Comparison of ENCODE assay signal across 26 cellular contexts in genomic region chr1:3078421-3078820, GRCh38. TPM values are rescaled to one million over a fixed set of nuclear protein-coding genes. Genes with fewer than 3 reads are reported as not detected.
A peak's percentile ranks its signal among the peaks of the same experiment; 100 is the strongest.
DNase-seq lines count a peak whose midpoint lies in the region; ATAC-seq and TF ChIP-seq lines count a peak whose summit lies in the region.
"Had no signal": no experiment of that assay in that cellular context is flagged by ENCODE, and none has a peak within 500 bp of the region (broad histone marks: within the 10 kb centered on the region; RNA-seq: fewer than 3 reads in every experiment).

No MANE protein-coding gene starts in this region.

- H3K4me3 Mint-ChIP-seq in stimulated activated memory B cell treated with anti-CD40 and anti-IgM and Interleukin-4, amounts not matched to agents 10 μg/mL and 1 μg/mL and 100 μg/mL, for 72 hours: no peak overlapping the region
- H3K4me3 Mint-ChIP-seq: activated CD8-positive, alpha-beta memory T cell treated with anti-CD3 and anti-CD28 coated beads, Interleukin-2, amount 10 ng/mL, durations not matched to agents 7 days and 5 days; activated naive CD8-positive, alpha-beta T cell treated with anti-CD3 and anti-CD28 coated beads, Interleukin-2, amount 50 U/mL, for 24 hours; activated T-helper 17 cell treated with anti-CD3 and anti-CD28 coated beads, Interleukin-2, amount 50 U/mL, for 72 hours; CD4-positive, CD25-positive, alpha-beta regulatory T cell; T-helper 17 cell had no signal

- DNase-seq in caudate nucleus (lab: John Stamatoyannopoulos, UW) (peak in 34 of 61 donors; percentile 14 to 83 (median 43)), left lung (no peak), superior temporal gyrus (ENCODE audit: extremely low spot score) (peak; percentile 50), dedifferentiated amniotic fluid mesenchymal stem cell (ENCODE audit: extremely low spot score) (no peak), GM19240 (ENCODE audit: insufficient read length, low spot score) (no peak)
- DNase-seq: activated CD4-positive, alpha-beta T cell treated with anti-CD3 and anti-CD28 coated beads for 4 hours; activated CD8-positive, alpha-beta memory T cell treated with anti-CD3 and anti-CD28 coated beads, Interleukin-2, amount 10 ng/mL, durations not matched to agents 7 days and 5 days; activated naive CD8-positive, alpha-beta T cell treated with anti-CD3 and anti-CD28 coated beads, Interleukin-2, amount 50 U/mL, for 24 hours; CD4-positive, CD25-positive, alpha-beta regulatory T cell; NCI-H146; NCI-H2171; NCI-H524 treated with DMSO at 0.1 percent for 48 hours; retina; stimulated activated CD4-positive, alpha-beta T cell treated with anti-CD3 and anti-CD28 coated beads, Interleukin-4, amount 100 ng/mL, for 24 hours; T-helper 17 cell had no signal

- H3K27ac ChIP-seq in angular gyrus (ENCODE audit: low read depth, low read length): peak overlapping the region; percentile 80
- peak overlapping the region; percentile 88 for H3K27ac ChIP-seq in caudate nucleus (ENCODE audit: low read depth, low read length)
- peak overlapping the region in 1 of 2 donors; percentile 26 for H3K27ac ChIP-seq in left lung
- H3K27ac ChIP-seq: cardiac muscle cell, KMS-11, SK-N-MC, vagina had no signal

- intact Hi-C loops in left lung (cut with DNase I): loop anchor here in 1 of 2 donors (10.0 kb wide), 1 partner anchor 206 kb away; no protein-coding TSS in a partner anchor

- no peak for TF ChIP-seq CTCF in left lung (IDR thresholded peaks at IDR 0.05)

- peaks cover 0 to 2% of the 10 kb centered on the region in 2 donors for H3K4me1 ChIP-seq in left lung

- peak; percentile 33 for ATAC-seq in left lung
- ATAC-seq in stimulated activated memory B cell treated with anti-CD40 and anti-IgM and Interleukin-4, amounts not matched to agents 10 μg/mL and 1 μg/mL and 100 μg/mL, for 72 hours: no peak
- ATAC-seq: activated CD8-positive, alpha-beta memory T cell treated with anti-CD3 and anti-CD28 coated beads, Interleukin-2, amount 10 ng/mL, durations not matched to agents 7 days and 5 days; activated naive CD8-positive, alpha-beta T cell treated with anti-CD3 and anti-CD28 coated beads, Interleukin-2, amount 50 U/mL, for 24 hours; activated T-helper 17 cell treated with anti-CD3 and anti-CD28 coated beads, Interleukin-2, amount 50 U/mL, for 72 hours; HCT116; T-helper 17 cell had no signal

- no peak overlapping the region for H3K27ac Mint-ChIP-seq in stimulated activated memory B cell treated with anti-CD40 and anti-IgM and Interleukin-4, amounts not matched to agents 10 μg/mL and 1 μg/mL and 100 μg/mL, for 72 hours
- H3K27ac Mint-ChIP-seq: activated CD8-positive, alpha-beta memory T cell treated with anti-CD3 and anti-CD28 coated beads, Interleukin-2, amount 10 ng/mL, durations not matched to agents 7 days and 5 days; activated naive CD8-positive, alpha-beta T cell treated with anti-CD3 and anti-CD28 coated beads, Interleukin-2, amount 50 U/mL, for 24 hours; activated T-helper 17 cell treated with anti-CD3 and anti-CD28 coated beads, Interleukin-2, amount 50 U/mL, for 72 hours; CD4-positive, CD25-positive, alpha-beta regulatory T cell; T-helper 17 cell had no signal

- H3K36me3 Mint-ChIP-seq in stimulated activated memory B cell treated with anti-CD40 and anti-IgM and Interleukin-4, amounts not matched to agents 10 μg/mL and 1 μg/mL and 100 μg/mL, for 72 hours: no peaks in the 10 kb centered on the region
- H3K36me3 Mint-ChIP-seq: activated CD8-positive, alpha-beta memory T cell treated with anti-CD3 and anti-CD28 coated beads, Interleukin-2, amount 10 ng/mL, durations not matched to agents 7 days and 5 days; CD4-positive, CD25-positive, alpha-beta regulatory T cell had no signal

- no peaks in the 10 kb centered on the region for H3K9me3 Mint-ChIP-seq in stimulated activated memory B cell treated with anti-CD40 and anti-IgM and Interleukin-4, amounts not matched to agents 10 μg/mL and 1 μg/mL and 100 μg/mL, for 72 hours
- H3K9me3 Mint-ChIP-seq: activated naive CD8-positive, alpha-beta T cell treated with anti-CD3 and anti-CD28 coated beads, Interleukin-2, amount 50 U/mL, for 24 hours; activated T-helper 17 cell treated with anti-CD3 and anti-CD28 coated beads, Interleukin-2, amount 50 U/mL, for 72 hours had no signal

- H3K4me1 Mint-ChIP-seq in stimulated activated memory B cell treated with anti-CD40 and anti-IgM and Interleukin-4, amounts not matched to agents 10 μg/mL and 1 μg/mL and 100 μg/mL, for 72 hours: no peaks in the 10 kb centered on the region
- H3K4me1 Mint-ChIP-seq: activated CD8-positive, alpha-beta memory T cell treated with anti-CD3 and anti-CD28 coated beads, Interleukin-2, amount 10 ng/mL, durations not matched to agents 7 days and 5 days; activated naive CD8-positive, alpha-beta T cell treated with anti-CD3 and anti-CD28 coated beads, Interleukin-2, amount 50 U/mL, for 24 hours; activated T-helper 17 cell treated with anti-CD3 and anti-CD28 coated beads, Interleukin-2, amount 50 U/mL, for 72 hours; T-helper 17 cell had no signal

- peaks cover 3 to 98% of the 10 kb centered on the region in 2 donors for H3K27me3 ChIP-seq in left lung

- no peaks in the 10 kb centered on the region for H3K9me3 ChIP-seq in left lung
- H3K9me3 ChIP-seq: vagina had no signal

- no peaks in the 10 kb centered on the region for H3K36me3 ChIP-seq in left lung
- H3K36me3 ChIP-seq: cardiac muscle cell, vagina had no signal

- no peak overlapping the region for H3K4me3 ChIP-seq in left lung
- H3K4me3 ChIP-seq: cardiac muscle cell, lung, SK-N-MC, vagina had no signal

- peaks cover 53% of the 10 kb centered on the region for H3K27me3 Mint-ChIP-seq in stimulated activated memory B cell treated with anti-CD40 and anti-IgM and Interleukin-4, amounts not matched to agents 10 μg/mL and 1 μg/mL and 100 μg/mL, for 72 hours

RNA-seq across cellular contexts. Expression of gene PRDM16, which starts 9.4 kb away (rescaled TPM):
- total RNA-seq in left lung: 10 to 100 TPM; 14.9 to 18.0 TPM
- total RNA-seq: activated CD8-positive, alpha-beta memory T cell treated with anti-CD3 and anti-CD28 coated beads, Interleukin-2, amount 10 ng/mL, durations not matched to agents 7 days and 5 days; activated T-helper 17 cell treated with anti-CD3 and anti-CD28 coated beads, Interleukin-2, amount 50 U/mL, for 72 hours; HT1080; RPMI7951; T-helper 17 cell had no signal

RNA-seq across cellular contexts. Expression of gene ACTRT2, which starts 57.2 kb away (rescaled TPM):
- not detected for total RNA-seq in left lung
- total RNA-seq: activated CD8-positive, alpha-beta memory T cell treated with anti-CD3 and anti-CD28 coated beads, Interleukin-2, amount 10 ng/mL, durations not matched to agents 7 days and 5 days; activated T-helper 17 cell treated with anti-CD3 and anti-CD28 coated beads, Interleukin-2, amount 50 U/mL, for 72 hours; cardiac muscle cell; CD4-positive, CD25-positive, alpha-beta regulatory T cell; HT1080; lung; RPMI7951; T-helper 17 cell; vagina had no signal

Comparison
In these comparisons a context has a peak if more than half of its experiments do, and no peak if none do; other contexts are left out.
1. DNase-seq: peak in caudate nucleus (34 of 61) and superior temporal gyrus (single experiment); none in left lung (0 of 2), dedifferentiated amniotic fluid mesenchymal stem cell (single experiment) and GM19240 (single experiment).